Comparison of ENCODE assay signal across 13 cellular contexts in genomic region chr6:9563996-9564395, GRCh38.
"Had no signal": no experiment of that assay in that cellular context is flagged by ENCODE, and none has a peak within 500 bp of the region (broad histone marks: within the 10 kb centered on the region; RNA-seq: fewer than 3 reads in every experiment).

No MANE protein-coding gene starts in this region.

- H2AFZ ChIP-seq: neural progenitor cell had no signal

- H3K27me3 ChIP-seq: neural progenitor cell, ovary, upper lobe of right lung had no signal

- DNase-seq: activated B cell treated with CpG ODN at 0.5 μM for 24 hours; activated CD4-positive, alpha-beta T cell treated with anti-CD3 and anti-CD28 coated beads, Interleukin-2, amount 10 ng/mL, durations not matched to agents 24 days and 14 days; activated CD8-positive, alpha-beta memory T cell treated with anti-CD3 and anti-CD28 coated beads for 24 hours; activated naive CD4-positive, alpha-beta T cell treated with anti-CD3 and anti-CD28 coated beads, Interleukin-2, amount 50 U/mL, for 16 hours; amniotic stem cell; erythroblast; glutamatergic neuron; lower lobe of right lung; midbrain; ovary; stimulated activated CD4-positive, alpha-beta T cell treated with anti-CD3 and anti-CD28 coated beads, Interleukin-4, amount 100 ng/mL, for 1 hour; upper lobe of right lung had no signal

- H3K4me2 ChIP-seq: neural progenitor cell had no signal

- H3K9ac ChIP-seq: neural progenitor cell had no signal

- H3K27ac ChIP-seq: lower lobe of right lung, neural progenitor cell, ovary, upper lobe of right lung had no signal

- H3K36me3 ChIP-seq: lower lobe of right lung, neural progenitor cell, ovary, upper lobe of right lung had no signal

- H3K9me3 ChIP-seq: lower lobe of right lung, ovary, upper lobe of right lung had no signal

- H3K4me1 ChIP-seq: lower lobe of right lung, neural progenitor cell, upper lobe of right lung had no signal

- H3K4me3 ChIP-seq: lower lobe of right lung, neural progenitor cell, ovary, upper lobe of right lung had no signal

- ATAC-seq: lower lobe of right lung, upper lobe of right lung had no signal
